25 cellular contexts compared by ENCODE assay signal in genomic region chr4:88952081-88952480, GRCh38.
DNase-seq lines count a peak whose midpoint lies in the region; ATAC-seq and TF ChIP-seq lines count a peak whose summit lies in the region.
"Had no signal": no experiment of that assay in that cellular context is flagged by ENCODE, and none has a peak within 500 bp of the region (broad histone marks: within the 10 kb centered on the region; RNA-seq: fewer than 3 reads in every experiment).

No MANE protein-coding gene starts in this region.

- H4K20me1 ChIP-seq in OCI-LY7 (ENCODE audit: insufficient read depth, low read length) = no peaks in the 10 kb centered on the region

- H3K4me1 ChIP-seq in adipocyte (ENCODE audit: control insufficient read depth, insufficient read depth, low read length) (peaks cover 30% of the 10 kb centered on the region), tibial nerve (peaks cover 0 to 13% (median 0%) of the 10 kb centered on the region in 4 donors), OCI-LY7 (ENCODE audit: insufficient read depth, low read length, poor library complexity, severe bottlenecking) (no peaks in the 10 kb centered on the region)
- H3K4me1 ChIP-seq: Peyer's patch, SJCRH30 had no signal

- CTCF ChIA-PET in OCI-LY7 (lab: Charles Lee; ENCODE audit: unreplicated experiment) = no interaction called here

- H3K9me3 ChIP-seq in adipocyte (ENCODE audit: control insufficient read depth, low read length) (no peaks in the 10 kb centered on the region), tibial nerve (peaks cover 0 to 4% (median 0%) of the 10 kb centered on the region in 4 donors), OCI-LY7 (ENCODE audit: low read length) (no peaks in the 10 kb centered on the region)
- H3K9me3 ChIP-seq: Peyer's patch, SJCRH30 had no signal

- no peaks in the 10 kb centered on the region for H3K79me2 ChIP-seq in OCI-LY7 (ENCODE audit: insufficient read depth, low read depth, low read length)

- POLR2A ChIA-PET in OCI-LY7 (lab: Charles Lee) = no interaction called here

- H3K4me3 ChIP-seq in adipocyte (ENCODE audit: low read length) (no peak overlapping the region), tibial nerve (no peak overlapping the region), OCI-LY7 (ENCODE audit: low read depth, low read length, poor library complexity, severe bottlenecking) (no peak overlapping the region)
- H3K4me3 ChIP-seq: Peyer's patch, SJCRH30 had no signal

- H3K27me3 ChIP-seq in adipocyte (replicated peaks; ENCODE audit: control insufficient read depth, insufficient read depth, low read length) (no peaks in the 10 kb centered on the region), tibial nerve (no peaks in the 10 kb centered on the region)
- H3K27me3 ChIP-seq: Peyer's patch, SJCRH30 had no signal

- intact Hi-C loops in sciatic nerve (cut with DNase I) (no loop called here), OCI-LY7 (cut with micrococcal nuclease; ENCODE audit: unreplicated experiment) (no loop called here)

- H3K27ac ChIP-seq in tibial nerve (peak overlapping the region in 3 of 4 donors; percentile 2 to 32 (median 18)), OCI-LY7 (ENCODE audit: low read depth, low read length, poor library complexity, severe bottlenecking) (no peak overlapping the region)
- H3K27ac ChIP-seq: C4-2B, Peyer's patch, SJCRH30 had no signal

- peak in 1 of 2 donors; percentile 26 for TF ChIP-seq EP300 in tibial nerve (IDR thresholded peaks at IDR 0.05)

- no TSS peak for BruUV-seq in OCI-LY7 (replicated peaks; lab: Mats Ljungman, UMichigan)

- TF ChIP-seq POLR2A in tibial nerve (IDR thresholded peaks at IDR 0.05) = no peak

- H3K36me3 ChIP-seq in adipocyte (ENCODE audit: control insufficient read depth, insufficient read depth, low read length, severe bottlenecking) = no peaks in the 10 kb centered on the region
- H3K36me3 ChIP-seq in tibial nerve = no peaks in the 10 kb centered on the region
- H3K36me3 ChIP-seq in OCI-LY7 (ENCODE audit: insufficient read depth, low read length) = no peaks in the 10 kb centered on the region
- H3K36me3 ChIP-seq: Peyer's patch, SJCRH30 had no signal

- WGBS in tibial nerve, 2 donors = 49 to 53% methylated on average over 3 of the region's 3 CpGs

- H3K4me2 ChIP-seq in OCI-LY7 (ENCODE audit: low read length) = no peak overlapping the region

- DNase-seq in adipocyte (ENCODE audit: low read depth) (no peak), fibroblast of gingiva (ENCODE audit: low read depth) (peak; percentile 76), sciatic nerve (ENCODE audit: low spot score) (no peak), tibial nerve (ENCODE audit: low spot score in 2 of 2) (no peak), globus pallidus (ENCODE audit: low spot score) (no peak), OCI-LY7 (ENCODE audit: low spot score) (no peak)
- DNase-seq: Calu3; CD8-positive, alpha-beta memory T cell; DMS53; GDM1; GOT3; HCEC 1CT; KBM-7; MM.1S; NCI-H1092; NCI-H1436; NCI-H1930; NCI-H2227 treated with DMSO at 0.1 percent for 48 hours; NCI-H510A treated with DMSO at 0.1 percent for 48 hours; NCI-H748 treated with DMSO at 0.1 percent for 48 hours; NK-92 treated with Interleukin-12 subunit alpha and Interleukin-12 subunit beta, amount 100 ng/mL, for 24 hours; Peyer's patch; SJCRH30 had no signal

- no peaks in the 10 kb centered on the region; the same call in 1 of the 2 replicates for H3K9me2 ChIP-seq in OCI-LY7 (ENCODE audit: insufficient read depth, low read length)

- no peak overlapping the region for H2AFZ ChIP-seq in OCI-LY7 (ENCODE audit: low read length)

- ATAC-seq in sciatic nerve (peak; percentile 92), GM21737 (IDR thresholded peaks at IDR 0.05; ENCODE audit: unreplicated experiment) (no peak)

- TF ChIP-seq CTCF in tibial nerve (IDR thresholded peaks at IDR 0.05) (no peak), OCI-LY7 (conservative IDR thresholded peaks at IDR 0.05; ENCODE audit: low read length) (no peak)

- H3K9ac ChIP-seq in adipocyte (ENCODE audit: low read length) = peak overlapping the region; percentile 20
